13 cellular contexts compared by ENCODE assay signal in the genomic region with DNA sequence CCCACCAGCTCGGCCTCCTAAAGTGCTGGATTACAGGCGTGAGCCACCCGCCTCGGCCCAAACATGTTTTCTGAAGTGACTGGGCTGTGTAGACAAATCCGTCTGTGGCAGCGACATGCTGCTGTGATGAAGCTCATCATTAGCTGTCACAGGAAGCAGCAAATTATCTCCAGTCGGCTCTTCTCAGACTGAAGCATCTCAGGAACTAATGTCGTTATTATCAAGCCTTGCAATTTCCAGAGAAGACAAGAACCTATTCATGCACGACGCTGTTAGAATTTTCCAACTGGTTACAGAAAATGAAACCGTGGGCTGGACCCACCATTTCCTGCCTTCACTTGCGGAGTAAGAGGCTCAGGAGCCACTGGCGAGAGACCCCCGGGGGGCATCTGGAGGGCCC. TPM values are rescaled to one million over a fixed set of nuclear protein-coding genes. Genes with fewer than 3 reads are reported as not detected.
"Had no signal": no experiment of that assay in that cellular context is flagged by ENCODE, and none has a peak within 500 bp of the region (broad histone marks: within the 10 kb centered on the region; RNA-seq: fewer than 3 reads in every experiment).

No MANE protein-coding gene starts in this region.

- H3K9me3 ChIP-seq: esophagus squamous epithelium, mucosa of descending colon had no signal

- H3K4me1 ChIP-seq: foreskin keratinocyte had no signal

- H3K4me3 ChIP-seq: esophagus squamous epithelium, mucosa of descending colon had no signal

- H3K4me3 Mint-ChIP-seq: activated CD4-positive, alpha-beta memory T cell treated with anti-CD3 and anti-CD28 coated beads for 36 hours; activated T-cell treated with anti-CD3 and anti-CD28 coated beads, Interleukin-2, amount 50 U/mL, for 72 hours; naive thymus-derived CD8-positive, alpha-beta T cell had no signal

- ATAC-seq: activated T-cell treated with anti-CD3 and anti-CD28 coated beads, Interleukin-2, amount 50 U/mL, for 72 hours; foreskin keratinocyte; left colon; mucosa of descending colon; naive thymus-derived CD8-positive, alpha-beta T cell; sciatic nerve had no signal

- H3K9me3 Mint-ChIP-seq: activated CD4-positive, alpha-beta memory T cell treated with anti-CD3 and anti-CD28 coated beads for 36 hours; activated T-cell treated with anti-CD3 and anti-CD28 coated beads, Interleukin-2, amount 50 U/mL, for 72 hours; naive thymus-derived CD8-positive, alpha-beta T cell had no signal

- H3K27ac Mint-ChIP-seq: activated CD4-positive, alpha-beta memory T cell treated with anti-CD3 and anti-CD28 coated beads for 36 hours; activated T-cell treated with anti-CD3 and anti-CD28 coated beads, Interleukin-2, amount 50 U/mL, for 72 hours; naive thymus-derived CD8-positive, alpha-beta T cell had no signal

- DNase-seq: activated CD4-positive, alpha-beta memory T cell treated with anti-CD3 and anti-CD28 coated beads for 36 hours; activated gamma-delta T cell treated with Interleukin-2 at 50 U/mL for 16 hours; activated T-cell treated with anti-CD3 and anti-CD28 coated beads, Interleukin-2, amount 50 U/mL, for 72 hours; aorta; esophagus squamous epithelium; foreskin keratinocyte; left colon; mucosa of descending colon; naive thymus-derived CD8-positive, alpha-beta T cell; stimulated activated CD4-positive, alpha-beta T cell treated with anti-CD3 and anti-CD28 coated beads, Interleukin-4, amount 100 ng/mL, for 1 hour; stimulated activated CD8-positive, alpha-beta memory T cell treated with anti-CD3 and anti-CD28 coated beads, Interleukin-4, amount 100 ng/mL, for 48 hours had no signal

- H3K36me3 ChIP-seq: esophagus squamous epithelium had no signal

- H3K27ac ChIP-seq: esophagus squamous epithelium, foreskin keratinocyte had no signal

- H3K36me3 Mint-ChIP-seq: activated CD4-positive, alpha-beta memory T cell treated with anti-CD3 and anti-CD28 coated beads for 36 hours; naive thymus-derived CD8-positive, alpha-beta T cell had no signal

RNA-seq across cellular contexts. Expression of a gene that starts 17.2 kb away (rescaled TPM):
- total RNA-seq: activated CD4-positive, alpha-beta memory T cell treated with anti-CD3 and anti-CD28 coated beads for 36 hours; activated T-cell treated with anti-CD3 and anti-CD28 coated beads, Interleukin-2, amount 50 U/mL, for 72 hours; aorta; naive thymus-derived CD8-positive, alpha-beta T cell; osteoblast had no signal
- polyA plus RNA-seq: aorta; naive thymus-derived CD8-positive, alpha-beta T cell had no signal
